ENCODE assay signal across 11 cellular contexts in the genomic region with DNA sequence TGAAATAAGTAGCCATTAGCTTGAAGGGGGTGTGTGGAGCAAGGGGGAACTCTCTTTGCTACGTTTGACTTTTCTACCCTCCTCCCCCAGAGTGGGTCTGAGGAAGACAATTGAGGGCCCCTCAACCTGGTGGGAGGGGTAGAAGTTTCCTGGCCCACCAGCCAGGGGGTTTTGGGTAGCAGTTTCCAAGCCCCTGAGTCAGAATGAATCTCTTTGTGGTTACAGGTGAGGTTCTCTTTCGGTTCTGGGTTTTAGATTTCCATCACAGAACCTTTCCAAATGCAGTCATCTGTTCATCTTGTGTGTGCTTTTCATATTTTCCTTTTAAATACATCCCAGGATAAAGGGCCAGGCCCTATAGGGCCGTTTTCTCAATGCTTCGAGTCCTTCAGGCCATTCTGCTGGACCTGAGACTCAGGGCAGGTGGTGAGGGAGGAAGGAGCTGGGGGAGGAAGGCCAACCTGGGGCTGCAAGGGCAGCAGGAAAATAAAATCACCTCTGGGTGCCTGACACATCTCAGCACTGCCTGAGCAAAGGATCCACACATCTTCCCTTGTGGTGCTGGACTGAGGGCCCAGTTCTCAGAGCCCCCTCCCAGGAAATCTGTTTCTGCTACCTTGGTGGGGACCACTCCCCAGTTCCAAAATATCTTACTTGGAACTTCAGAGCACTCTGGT. TPM values are rescaled to one million over a fixed set of nuclear protein-coding genes. Genes with fewer than 3 reads are reported as not detected.
DNase-seq lines count a peak whose midpoint lies in the region; ATAC-seq and TF ChIP-seq lines count a peak whose summit lies in the region.
"Had no signal": no experiment of that assay in that cellular context is flagged by ENCODE, and none has a peak within 500 bp of the region (broad histone marks: within the 10 kb centered on the region; RNA-seq: fewer than 3 reads in every experiment).

No MANE protein-coding gene starts in this region.

- TF ChIP-seq CTCF in Loucy (conservative IDR thresholded peaks at IDR 0.05; ENCODE audit: low read length) (no peak), esophagus squamous epithelium (IDR thresholded peaks at IDR 0.05) (no peak), body of pancreas (IDR thresholded peaks at IDR 0.05) (no peak)

- H3K4me2 ChIP-seq in Loucy (ENCODE audit: low read depth, low read length, poor library complexity, severe bottlenecking), result peak overlapping the region; percentile 91

- peak overlapping the region; percentile 10 to 49 for H3K4me3 Mint-ChIP-seq in stimulated activated naive B cell treated with anti-CD40 and anti-IgM and Interleukin-4, amounts not matched to agents 10 μg/mL and 1 μg/mL and 100 μg/mL, for 72 hours

- H3K4me3 ChIP-seq in Loucy (ENCODE audit: low read length, poor library complexity, severe bottlenecking), result peak overlapping the region; percentile 9
- H3K4me3 ChIP-seq in esophagus squamous epithelium, result peak overlapping the region in 1 of 4 donors; percentile 66
- H3K4me3 ChIP-seq in body of pancreas, result no peak overlapping the region

- H3K9me2 ChIP-seq in Loucy (replicated peaks; ENCODE audit: low read depth, low read length), result no peaks in the 10 kb centered on the region

- H3K27ac ChIP-seq in esophagus squamous epithelium (peak overlapping the region in 3 of 4 donors; percentile 2 to 76 (median 70)), body of pancreas (no peak overlapping the region)
- H3K27ac ChIP-seq: neutrophil had no signal

- ATAC-seq in stimulated activated naive B cell treated with anti-CD40 and anti-IgM and Interleukin-4, amounts not matched to agents 10 μg/mL and 1 μg/mL and 100 μg/mL, for 72 hours (replicated peaks), result peak; percentile 9 to 10
- ATAC-seq in GM21723 (IDR thresholded peaks at IDR 0.05; ENCODE audit: unreplicated experiment) (no peak), body of pancreas (no peak), GM18870 (IDR thresholded peaks at IDR 0.05; ENCODE audit: unreplicated experiment) (no peak)

- intact Hi-C loops in esophagus squamous epithelium (cut with DNase I), result no loop called here
- intact Hi-C loops in body of pancreas (cut with DNase I), result no loop called here

- H3K9ac ChIP-seq in Loucy (ENCODE audit: low read depth, low read length, poor library complexity, severe bottlenecking), result peak overlapping the region; percentile 27

- H2AFZ ChIP-seq in Loucy (ENCODE audit: low read length), result no peak overlapping the region

- H3K9me3 ChIP-seq in Loucy (ENCODE audit: insufficient read depth, low read depth, low read length), result no peaks in the 10 kb centered on the region
- H3K9me3 ChIP-seq in esophagus squamous epithelium, result no peaks in the 10 kb centered on the region
- H3K9me3 ChIP-seq in body of pancreas, result no peaks in the 10 kb centered on the region
- H3K9me3 ChIP-seq: neutrophil had no signal

- peaks cover 24% of the 10 kb centered on the region; the same call in 1 of the 2 replicates for H3K36me3 ChIP-seq in Loucy (ENCODE audit: insufficient read depth, low read length)
- H3K36me3 ChIP-seq in esophagus squamous epithelium, result peaks cover 0 to 12% (median 0%) of the 10 kb centered on the region in 3 donors
- no peaks in the 10 kb centered on the region for H3K36me3 ChIP-seq in body of pancreas (replicated peaks in 1 of 2; ENCODE audit: insufficient read depth in 1 of 2, low read depth in 2 of 2)
- H3K36me3 ChIP-seq: neutrophil had no signal

- 63 to 68% methylated on average over 3 to 4 of the region's 4 CpGs for WGBS in esophagus squamous epithelium, 2 donors
- 79 to 89% methylated on average over 4 of the region's 4 CpGs for WGBS in body of pancreas, 2 donors

- H3K36me3 Mint-ChIP-seq in stimulated activated naive B cell treated with anti-CD40 and anti-IgM and Interleukin-4, amounts not matched to agents 10 μg/mL and 1 μg/mL and 100 μg/mL, for 72 hours, result peaks cover 46 to 66% of the 10 kb centered on the region in 2 donors

- H3F3A ChIP-seq in Loucy (ENCODE audit: low read depth), result no peaks in the 10 kb centered on the region

- TF ChIP-seq POLR2A in esophagus squamous epithelium (IDR thresholded peaks at IDR 0.05), result no peak
- TF ChIP-seq POLR2A in body of pancreas (IDR thresholded peaks at IDR 0.05), result no peak

- peaks cover 60 to 83% of the 10 kb centered on the region in 2 donors for H3K4me1 Mint-ChIP-seq in stimulated activated naive B cell treated with anti-CD40 and anti-IgM and Interleukin-4, amounts not matched to agents 10 μg/mL and 1 μg/mL and 100 μg/mL, for 72 hours

- H3K9me3 Mint-ChIP-seq in stimulated activated naive B cell treated with anti-CD40 and anti-IgM and Interleukin-4, amounts not matched to agents 10 μg/mL and 1 μg/mL and 100 μg/mL, for 72 hours, result peaks cover 4 to 7% of the 10 kb centered on the region in 2 donors

- peak overlapping the region; percentile 52 for H3K27ac Mint-ChIP-seq in stimulated activated naive B cell treated with anti-CD40 and anti-IgM and Interleukin-4, amounts not matched to agents 10 μg/mL and 1 μg/mL and 100 μg/mL, for 72 hours

- POLR2A ChIA-PET in HEK293T (lab: Yijun Ruan, JAX), result no interaction called here

- H3K27me3 ChIP-seq in Loucy (ENCODE audit: insufficient read depth, low read length, poor library complexity, severe bottlenecking) (no peaks in the 10 kb centered on the region), esophagus squamous epithelium (peaks cover 0 to 44% (median 0%) of the 10 kb centered on the region in 4 donors), body of pancreas (peaks cover 0 to 4% of the 10 kb centered on the region in 2 donors)

- CTCF ChIA-PET in HEK293T (lab: Yijun Ruan, JAX), result interaction anchor here (0.7 kb wide), 1 partner anchor 187 kb away, joined by 9 read pairs; no protein-coding TSS in a partner anchor

- H3K4me1 ChIP-seq in Loucy (ENCODE audit: insufficient read depth, low read length, poor library complexity, severe bottlenecking), result peaks cover 76% of the 10 kb centered on the region
- peaks cover 6 to 96% (median 46%) of the 10 kb centered on the region in 3 donors for H3K4me1 ChIP-seq in esophagus squamous epithelium
- peaks cover 25% of the 10 kb centered on the region for H3K4me1 ChIP-seq in body of pancreas

- no peaks in the 10 kb centered on the region for H3K27me3 Mint-ChIP-seq in stimulated activated naive B cell treated with anti-CD40 and anti-IgM and Interleukin-4, amounts not matched to agents 10 μg/mL and 1 μg/mL and 100 μg/mL, for 72 hours

- H4K20me1 ChIP-seq in Loucy (ENCODE audit: insufficient read depth, low read length, poor library complexity, severe bottlenecking), result peaks cover 64% of the 10 kb centered on the region

- H3K79me2 ChIP-seq in Loucy (ENCODE audit: insufficient read depth, low read length), result peaks cover 85% of the 10 kb centered on the region

- peak; percentile 43 to 46 for DNase-seq in activated CD8-positive, alpha-beta memory T cell treated with anti-CD3 and anti-CD28 coated beads for 4 hours (ENCODE audit: low read depth in 2 of 2)
- DNase-seq in esophagus squamous epithelium (lab: John Stamatoyannopoulos, UW) (no peak), body of pancreas (no peak), HEK293T (ENCODE audit: extremely low spot score) (no peak)
- DNase-seq in stimulated activated naive B cell treated with anti-CD40 and anti-IgM and Interleukin-4, amounts not matched to agents 10 μg/mL and 1 μg/mL and 100 μg/mL, for 72 hours, result peak; percentile 55
- DNase-seq: EL, NCI-H2107 had no signal

TF ChIP-seq in HEK293T, 16 proteins besides CTCF, POLR2A, EP300 and RAD21:
- TF ChIP-seq BHLHE40 (IDR thresholded peaks at IDR 0.05; ENCODE audit: borderline replicate concordance) (no peak), LEF1 (IDR thresholded peaks at IDR 0.05; ENCODE audit: borderline replicate concordance) (no peak), NFRKB (IDR thresholded peaks at IDR 0.05) (no peak), FOXK2 (IDR thresholded peaks at IDR 0.05) (no peak), CTBP1 (IDR thresholded peaks at IDR 0.05; ENCODE audit: borderline replicate concordance) (no peak), SP1 (IDR thresholded peaks at IDR 0.05) (no peak), ELF4 (IDR thresholded peaks at IDR 0.05) (no peak), L3MBTL2 (conservative IDR thresholded peaks at IDR 0.05) (no peak), ZNF384 (IDR thresholded peaks at IDR 0.05) (no peak), TARDBP (IDR thresholded peaks at IDR 0.05) (no peak), ARNT (IDR thresholded peaks at IDR 0.05) (no peak), SUZ12 (IDR thresholded peaks at IDR 0.05) (no peak), HDGF (IDR thresholded peaks at IDR 0.05; ENCODE audit: borderline replicate concordance) (no peak)
- TF ChIP-seq, protein P1, sequence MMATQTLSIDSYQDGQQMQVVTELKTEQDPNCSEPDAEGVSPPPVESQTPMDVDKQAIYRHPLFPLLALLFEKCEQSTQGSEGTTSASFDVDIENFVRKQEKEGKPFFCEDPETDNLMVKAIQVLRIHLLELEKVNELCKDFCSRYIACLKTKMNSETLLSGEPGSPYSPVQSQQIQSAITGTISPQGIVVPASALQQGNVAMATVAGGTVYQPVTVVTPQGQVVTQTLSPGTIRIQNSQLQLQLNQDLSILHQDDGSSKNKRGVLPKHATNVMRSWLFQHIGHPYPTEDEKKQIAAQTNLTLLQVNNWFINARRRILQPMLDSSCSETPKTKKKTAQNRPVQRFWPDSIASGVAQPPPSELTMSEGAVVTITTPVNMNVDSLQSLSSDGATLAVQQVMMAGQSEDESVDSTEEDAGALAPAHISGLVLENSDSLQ (IDR thresholded peaks at IDR 0.05), result no peak

RNA-seq across cellular contexts. Expression of a gene that starts 4.7 kb away (rescaled TPM):
- 10 to 100 TPM in 3 of 4 donors, 1 to 10 TPM in 1; 2.4 to 22.7 (median 17.6) TPM for total RNA-seq in esophagus squamous epithelium
- total RNA-seq in body of pancreas, result 10 to 100 TPM; 10.9 to 23.1 TPM

Comparison
In these comparisons a context has a peak if more than half of its experiments do, and no peak if none do; other contexts are left out.
1. DNase-seq: peak in activated CD8-positive, alpha-beta memory T cell treated with anti-CD3 and anti-CD28 coated beads for 4 hours (2 of 2) and stimulated activated naive B cell treated with anti-CD40 and anti-IgM and Interleukin-4, amounts not matched to agents 10 μg/mL and 1 μg/mL and 100 μg/mL, for 72 hours (single experiment); none in esophagus squamous epithelium (single experiment), body of pancreas (0 of 4) and HEK293T (single experiment).
2. H3K27ac ChIP-seq: peak in esophagus squamous epithelium (3 of 4); none in body of pancreas (0 of 4).
3. ATAC-seq: peak in stimulated activated naive B cell treated with anti-CD40 and anti-IgM and Interleukin-4, amounts not matched to agents 10 μg/mL and 1 μg/mL and 100 μg/mL, for 72 hours (2 of 2); none in GM21723 (single experiment), body of pancreas (single experiment) and GM18870 (single experiment).